16 cellular contexts compared by ENCODE assay signal in the genomic region with DNA sequence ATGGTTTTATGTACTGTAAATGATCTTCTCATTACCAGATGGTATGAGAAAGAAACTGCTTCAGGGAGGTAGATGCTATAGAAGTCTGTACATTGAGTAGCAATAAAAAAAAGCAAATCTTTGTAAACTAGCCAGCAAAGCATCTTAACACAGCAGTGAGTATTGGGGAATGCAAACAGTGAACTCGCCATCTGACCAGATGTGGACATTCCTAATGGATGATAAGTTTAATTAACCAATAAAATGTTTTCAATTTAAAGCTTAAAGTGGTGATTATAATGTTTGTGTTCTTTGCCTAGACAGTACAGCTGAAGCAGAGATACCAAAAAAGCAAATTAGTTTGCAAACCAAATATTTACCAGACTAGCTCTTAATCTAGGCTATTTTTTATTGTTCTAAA.
A peak's percentile ranks its signal among the peaks of the same experiment; 100 is the strongest.
DNase-seq lines count a peak whose midpoint lies in the region; ATAC-seq, FAIRE-seq and TF ChIP-seq lines count a peak whose summit lies in the region.
"Had no signal": no experiment of that assay in that cellular context is flagged by ENCODE, and none has a peak within 500 bp of the region (broad histone marks: within the 10 kb centered on the region; RNA-seq: fewer than 3 reads in every experiment).

No MANE protein-coding gene starts in this region.

- TF ChIP-seq CTCF in LNCaP clone FGC (IDR thresholded peaks at IDR 0.05; ENCODE audit: control insufficient read depth, extremely low read depth, insufficient read depth) = no peak
- TF ChIP-seq CTCF in right lobe of liver (IDR thresholded peaks at IDR 0.05) = no peak
- TF ChIP-seq CTCF in H9 (conservative IDR thresholded peaks at IDR 0.05) = no peak

- H3K23me2 ChIP-seq in H9 (ENCODE audit: insufficient read length, low read depth, low read length, poor library complexity, severe bottlenecking) = no peaks in the 10 kb centered on the region

- no peaks in the 10 kb centered on the region for H4K20me1 ChIP-seq in H9 (ENCODE audit: control insufficient read depth, insufficient read depth, insufficient read length)

- H2BK12ac ChIP-seq in H9 (ENCODE audit: insufficient read length, low read depth, low read length) = no peak overlapping the region

- H4K8ac ChIP-seq in H9 (replicated peaks; ENCODE audit: insufficient read length, low read depth, low read length) = no peak overlapping the region

- DNase-seq in NCI-H524 (lab: John Stamatoyannopoulos, UW) (peak; percentile 0 to 13), NCI-H524 treated with DMSO at 0.1 percent for 48 hours (lab: John Stamatoyannopoulos, UW) (no peak), LNCaP clone FGC (ENCODE audit: low read depth) (peak; percentile 4), right lobe of liver (no peak), foreskin melanocyte (no peak), H9 (no peak), SKM-1 (lab: John Stamatoyannopoulos, UW; ENCODE audit: unreplicated experiment) (no peak)
- DNase-seq: BE2C; CD4-positive, alpha-beta memory T cell; NCI-H1436; NCI-H2081 treated with DMSO at 0.1 percent for 48 hours; NCI-H446; SHP77 treated with DMSO at 0.1 percent for 48 hours had no signal

- no peak overlapping the region for H2BK120ac ChIP-seq in H9 (ENCODE audit: low read depth, low read length, poor library complexity, severe bottlenecking)

- no peaks in the 10 kb centered on the region for H3K79me2 ChIP-seq in H9 (ENCODE audit: insufficient read depth, low read length)

- H3K23ac ChIP-seq in H9 (ENCODE audit: insufficient read length, low read depth, low read length) = no peak overlapping the region

- intact Hi-C loops in right lobe of liver (cut with DNase I) = no loop called here

- WGBS in right lobe of liver (ENCODE audit: insufficient coverage, low coverage, low lambda C conversion rate, missing lambda C conversion rate) = 19% methylated on average over 1 of the region's 1 CpG
- no CpG with 5 or more reads among the region's 1 CpG for WGBS in H9 (ENCODE audit: extremely low coverage, insufficient read length, low lambda C conversion rate)

- H2AFZ ChIP-seq in H9 (ENCODE audit: low read length) = no peak overlapping the region

- H3K4me3 Mint-ChIP-seq in H9 = no peak overlapping the region
- H3K4me3 Mint-ChIP-seq: CD4-positive, alpha-beta memory T cell; IgD-negative memory B cell had no signal

- H2BK20ac ChIP-seq in H9 (ENCODE audit: low read depth, low read length, poor library complexity, severe bottlenecking) = no peak overlapping the region

- H3K18ac ChIP-seq in H9 (ENCODE audit: insufficient read length, low read depth, low read length) = no peak overlapping the region

- H3K4me1 ChIP-seq in right lobe of liver = no peaks in the 10 kb centered on the region
- no peaks in the 10 kb centered on the region for H3K4me1 ChIP-seq in H9 (ENCODE audit: insufficient read depth, low read length)

- H3K56ac ChIP-seq in H9 (ENCODE audit: insufficient read length, low read depth, low read length) = no peak overlapping the region

- no peak overlapping the region for H4K91ac ChIP-seq in H9 (ENCODE audit: insufficient read length, low read depth, low read length)

- no peak overlapping the region for H3K4ac ChIP-seq in H9 (ENCODE audit: low read depth, low read length)

- ATAC-seq in right lobe of liver = no peak

- H3K79me1 ChIP-seq in H9 (ENCODE audit: insufficient read depth, low read depth, low read length, poor library complexity, severe bottlenecking) = no peaks in the 10 kb centered on the region

- H3K9ac ChIP-seq in H9 (ENCODE audit: extremely low read depth, insufficient read length, low read length) = no peak overlapping the region

- no peaks in the 10 kb centered on the region for H3K9me3 ChIP-seq in right lobe of liver
- H3K9me3 ChIP-seq in H9 (ENCODE audit: control insufficient read depth, low read depth, low read length) = no peaks in the 10 kb centered on the region
- H3K9me3 ChIP-seq: BE2C had no signal

- no peaks in the 10 kb centered on the region for H3K9me3 Mint-ChIP-seq in H9

- H3K36me3 Mint-ChIP-seq in H9 (ENCODE audit: insufficient read depth in 1 of 3, low read depth in 3 of 3) = no peaks in the 10 kb centered on the region
- H3K36me3 Mint-ChIP-seq: CD4-positive, alpha-beta memory T cell; IgD-negative memory B cell had no signal

- H2BK15ac ChIP-seq in H9 (ENCODE audit: low read depth, low read length) = no peak overlapping the region

- no peak for TF ChIP-seq POLR2A in right lobe of liver (IDR thresholded peaks at IDR 0.05)

- FAIRE-seq in endometrium (lab: Jason Lieb, UNC) = peak; percentile 93
- FAIRE-seq: H54 had no signal

- H3K27me3 ChIP-seq in right lobe of liver (no peaks in the 10 kb centered on the region), H9 (ENCODE audit: insufficient read depth, low read length) (no peaks in the 10 kb centered on the region)
- H3K27me3 ChIP-seq: BE2C had no signal

- no peak overlapping the region for H3K4me3 ChIP-seq in LNCaP clone FGC (ENCODE audit: low read depth, low read length)
- H3K4me3 ChIP-seq in right lobe of liver = no peak overlapping the region

- H3K4me2 ChIP-seq in H9 (ENCODE audit: insufficient read depth, insufficient read length, low read length) = no peak overlapping the region

- H3T11ph ChIP-seq in H9 (ENCODE audit: low read length) = no peak overlapping the region

- H3K36me3 ChIP-seq in right lobe of liver = no peaks in the 10 kb centered on the region
- H3K36me3 ChIP-seq: BE2C had no signal

- no peak overlapping the region for H2AK5ac ChIP-seq in H9 (ENCODE audit: insufficient read length, low read length)

- no peak overlapping the region for H3K14ac ChIP-seq in H9 (ENCODE audit: insufficient read depth, low read length)

- H3K27ac ChIP-seq in right lobe of liver (no peak overlapping the region), H9 (ENCODE audit: insufficient read length, low read depth, low read length) (no peak overlapping the region)

- H4K5ac ChIP-seq in H9 (ENCODE audit: insufficient read length, low read depth, low read length) = no peak overlapping the region

- no peaks in the 10 kb centered on the region for H3K27me3 Mint-ChIP-seq in H9 (ENCODE audit: low read depth)
- H3K27me3 Mint-ChIP-seq: CD4-positive, alpha-beta memory T cell; IgD-negative memory B cell had no signal

- no peak overlapping the region for H3K27ac Mint-ChIP-seq in H9
- H3K27ac Mint-ChIP-seq: CD4-positive, alpha-beta memory T cell; IgD-negative memory B cell had no signal

- no peak overlapping the region for H2BK5ac ChIP-seq in H9 (ENCODE audit: insufficient read length, low read length)

- H3K4me1 Mint-ChIP-seq in H9 = no peaks in the 10 kb centered on the region
- H3K4me1 Mint-ChIP-seq: CD4-positive, alpha-beta memory T cell; IgD-negative memory B cell had no signal

Comparison
In these comparisons a context has a peak if more than half of its experiments do, and no peak if none do; other contexts are left out.
1. DNase-seq: peak in NCI-H524 (2 of 2) and LNCaP clone FGC (single experiment); none in NCI-H524 treated with DMSO at 0.1 percent for 48 hours (single experiment), right lobe of liver (0 of 3), foreskin melanocyte (single experiment), H9 (single experiment) and SKM-1 (single experiment).